ENCODE assay signal across 9 cellular contexts in genomic region chr6:100796049-100796823, GRCh38.
DNase-seq lines count a peak whose midpoint lies in the region; ATAC-seq and TF ChIP-seq lines count a peak whose summit lies in the region.
"Had no signal": no experiment of that assay in that cellular context is flagged by ENCODE, and none has a peak within 500 bp of the region (broad histone marks: within the 10 kb centered on the region; RNA-seq: fewer than 3 reads in every experiment).

No MANE protein-coding gene starts in this region.

- H3K27ac Mint-ChIP-seq in GM23338, result no peak overlapping the region; the same call in 1 of the 2 replicates
- H3K27ac Mint-ChIP-seq in endodermal cell, result no peak overlapping the region

- H3K4me1 ChIP-seq in GM23338 (ENCODE audit: insufficient read depth) (no peaks in the 10 kb centered on the region), endodermal cell (ENCODE audit: control insufficient read depth, insufficient read depth, low read length) (no peaks in the 10 kb centered on the region), vagina (no peaks in the 10 kb centered on the region), PC-9 (replicated peaks; ENCODE audit: insufficient read depth) (no peaks in the 10 kb centered on the region)

- ATAC-seq in GM18870 (IDR thresholded peaks at IDR 0.05; ENCODE audit: unreplicated experiment) (peak; percentile 76), GM23338 (peak; percentile 38; the same call in 2 of the 3 replicates), HG03521 (IDR thresholded peaks at IDR 0.05; ENCODE audit: unreplicated experiment) (peak; percentile 93)

- no peak overlapping the region for H3K9ac ChIP-seq in endodermal cell (ENCODE audit: extremely low read depth, low read length, poor library complexity, severe bottlenecking)

- no peak overlapping the region for H3K4me3 Mint-ChIP-seq in GM23338
- H3K4me3 Mint-ChIP-seq in endodermal cell, result no peak overlapping the region

- no peak for TF ChIP-seq POLR2A in vagina (IDR thresholded peaks at IDR 0.05)

- H3K27me3 ChIP-seq in GM23338 (ENCODE audit: insufficient read depth) (no peaks in the 10 kb centered on the region), endodermal cell (ENCODE audit: control insufficient read depth, insufficient read depth, low read length, poor library complexity, severe bottlenecking) (no peaks in the 10 kb centered on the region), vagina (no peaks in the 10 kb centered on the region), PC-9 (ENCODE audit: insufficient read depth, low read depth) (no peaks in the 10 kb centered on the region)

- H3K9me3 ChIP-seq in endodermal cell (ENCODE audit: control insufficient read depth, low read length) (no peaks in the 10 kb centered on the region), vagina (no peaks in the 10 kb centered on the region), PC-9 (ENCODE audit: insufficient read depth, low read depth) (no peaks in the 10 kb centered on the region)

- H3K9me2 ChIP-seq in GM23338 (ENCODE audit: insufficient read depth) (no peaks in the 10 kb centered on the region), PC-9 (ENCODE audit: insufficient read depth) (no peaks in the 10 kb centered on the region)

- H3K9me3 Mint-ChIP-seq in GM23338 (no peaks in the 10 kb centered on the region), endodermal cell (no peaks in the 10 kb centered on the region)

- CTCF ChIA-PET in PC-9 (lab: Charles Lee), result no interaction called here

- 88 to 93% methylated on average over 2 to 4 of the region's 4 CpGs for WGBS in endodermal cell (ENCODE audit: insufficient coverage in 1 of 2, insufficient read length in 1 of 2), 2 experiments

- H3K4me2 ChIP-seq in GM23338 (no peak overlapping the region), PC-9 (no peak overlapping the region)

- peaks cover 3% of the 10 kb centered on the region; the same call in 2 of the 3 replicates for H3K36me3 Mint-ChIP-seq in GM23338 (ENCODE audit: low read depth)
- no peaks in the 10 kb centered on the region for H3K36me3 Mint-ChIP-seq in endodermal cell (ENCODE audit: low read depth)

- no peak overlapping the region for H3K4me3 ChIP-seq in GM23338
- H3K4me3 ChIP-seq in endodermal cell (ENCODE audit: low read length), result no peak overlapping the region
- H3K4me3 ChIP-seq in vagina, result no peak overlapping the region
- H3K4me3 ChIP-seq in PC-9, result no peak overlapping the region

- H3F3A ChIP-seq in GM23338 (replicated peaks; ENCODE audit: low read depth), result no peaks in the 10 kb centered on the region
- no peaks in the 10 kb centered on the region; the same call in 1 of the 2 replicates for H3F3A ChIP-seq in PC-9 (ENCODE audit: insufficient read depth, low read depth)

- H3K27me3 Mint-ChIP-seq in GM23338 (ENCODE audit: insufficient read depth, low read depth, poor library complexity) (no peaks in the 10 kb centered on the region), endodermal cell (ENCODE audit: insufficient read depth) (no peaks in the 10 kb centered on the region)

- H3K36me3 ChIP-seq in GM23338 (ENCODE audit: insufficient read depth) (0 out of 2 replicates have a peak, but pooled peaks cover 6% of the 10 kb centered on the region), endodermal cell (ENCODE audit: control insufficient read depth, insufficient read depth, low read length) (peaks cover 28% of the 10 kb centered on the region), vagina (peaks cover 0 to 7% of the 10 kb centered on the region in 2 donors), PC-9 (ENCODE audit: low read depth) (peaks cover 4% of the 10 kb centered on the region; the same call in 1 of the 2 replicates)

- H3K4me1 Mint-ChIP-seq in GM23338 (no peaks in the 10 kb centered on the region), endodermal cell (peaks cover 8% of the 10 kb centered on the region)

- DNase-seq in GM23338 (ENCODE audit: low spot score) (peak; percentile 12), endodermal cell (no peak), vagina (ENCODE audit: extremely low spot score in 2 of 2) (no peak), PC-9 (no peak), 8988T (no peak), NCI-H524 (lab: John Stamatoyannopoulos, UW) (no peak)
- DNase-seq: stimulated activated CD4-positive, alpha-beta T cell treated with anti-CD3 and anti-CD28 coated beads, Interleukin-4, amount 100 ng/mL, for 1 hour had no signal

- H4K20me1 ChIP-seq in GM23338 (replicated peaks; ENCODE audit: insufficient read depth), result no peaks in the 10 kb centered on the region
- no peaks in the 10 kb centered on the region; the same call in 1 of the 2 replicates for H4K20me1 ChIP-seq in PC-9 (ENCODE audit: insufficient read depth)

- no peak overlapping the region for H2AFZ ChIP-seq in GM23338
- no peak overlapping the region for H2AFZ ChIP-seq in PC-9

- POLR2A ChIA-PET in PC-9 (lab: Charles Lee; ENCODE audit: unreplicated experiment), result no interaction called here

- BruUV-seq in PC-9 (replicated peaks; lab: Mats Ljungman, UMichigan), result no TSS peak

- peak in 1 of 2 experiments; percentile 35; a peak in 2 of 4 replicates for TF ChIP-seq CTCF in GM23338 (conservative IDR thresholded peaks at IDR 0.05; ENCODE audit: low read depth in 2 of 2)
- peak; percentile 35 for TF ChIP-seq CTCF in endodermal cell (conservative IDR thresholded peaks at IDR 0.05)
- no peak for TF ChIP-seq CTCF in vagina (IDR thresholded peaks at IDR 0.05)
- TF ChIP-seq CTCF in PC-9 (conservative IDR thresholded peaks at IDR 0.05), result no peak

- 0 out of 2 replicates have a peak, but pooled peaks cover 2% of the 10 kb centered on the region for H3K79me2 ChIP-seq in GM23338 (replicated peaks; ENCODE audit: insufficient read depth)
- H3K79me2 ChIP-seq in PC-9 (ENCODE audit: low read depth), result no peaks in the 10 kb centered on the region

- H3K27ac ChIP-seq in GM23338 (ENCODE audit: low read depth), result no peak overlapping the region
- H3K27ac ChIP-seq in endodermal cell (ENCODE audit: low read depth, low read length), result no peak overlapping the region
- H3K27ac ChIP-seq in vagina, result no peak overlapping the region
- no peak overlapping the region for H3K27ac ChIP-seq in PC-9

- intact Hi-C loops in vagina (cut with DNase I), result no loop called here
- intact Hi-C loops in PC-9 (cut with micrococcal nuclease; ENCODE audit: unreplicated experiment), result no loop called here

TF ChIP-seq in GM23338, 12 proteins besides CTCF, POLR2A, EP300 and RAD21 (continues in another document):
- no peak for TF ChIP-seq JUNB (IDR thresholded peaks at IDR 0.05; ENCODE audit: unreplicated experiment)
- no peak for TF ChIP-seq POLR2AphosphoS5 (IDR thresholded peaks at IDR 0.05; ENCODE audit: low read depth)
- no peak for TF ChIP-seq EZH2phosphoT487 (IDR thresholded peaks at IDR 0.05; ENCODE audit: unreplicated experiment)
- no peak for TF ChIP-seq REST (IDR thresholded peaks at IDR 0.05; ENCODE audit: unreplicated experiment)
- no peak for TF ChIP-seq NANOG (IDR thresholded peaks at IDR 0.05; ENCODE audit: borderline replicate concordance)

Comparison
In these comparisons a context has a peak if more than half of its experiments do, and no peak if none do; other contexts are left out.
1. ATAC-seq: peak in every context shown above with its lines; median percentile 93 in HG03521; 76 in GM18870; 38 in GM23338.